ENCODE assay signal across 1 cellular context in the genomic region with DNA sequence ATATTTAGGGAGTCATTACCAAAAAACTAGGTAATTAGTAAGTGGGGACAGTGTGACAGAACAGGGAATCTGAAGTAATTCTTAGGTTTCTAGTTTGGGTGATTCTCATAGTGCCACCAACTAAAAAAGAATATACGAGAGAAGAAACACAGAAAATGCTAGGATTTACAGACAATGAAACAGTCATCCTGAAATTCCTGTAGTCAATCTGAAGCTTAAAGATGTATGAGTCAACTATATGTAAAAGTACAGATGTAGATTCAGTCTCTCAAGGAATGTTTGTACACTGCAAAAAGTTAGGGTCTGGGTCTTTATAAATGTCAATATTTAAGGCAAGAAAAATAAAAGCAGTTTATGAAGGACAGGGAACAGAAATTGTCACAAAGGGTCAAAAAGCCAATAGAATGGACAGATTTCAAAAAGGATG.
TF ChIP-seq lines count a peak whose summit lies in the region.

No MANE protein-coding gene starts in this region.

TF ChIP-seq in GM23338, 12 proteins besides CTCF, POLR2A, EP300 and RAD21 (continued from another document):
- TF ChIP-seq NANOG (IDR thresholded peaks at IDR 0.05; ENCODE audit: borderline replicate concordance), result no peak
